In genomic region chr2:138956116-138956515, GRCh38 we compare ENCODE assay signal across 15 cellular contexts.
"Had no signal": no experiment of that assay in that cellular context is flagged by ENCODE, and none has a peak within 500 bp of the region (broad histone marks: within the 10 kb centered on the region; RNA-seq: fewer than 3 reads in every experiment).

No MANE protein-coding gene starts in this region.

- H3K36me3 ChIP-seq: breast epithelium, left ventricle myocardium inferior, thyroid gland had no signal

- H3K27me3 ChIP-seq: breast epithelium, hepatocyte, thyroid gland had no signal

- H3K27ac Mint-ChIP-seq: activated naive CD8-positive, alpha-beta T cell treated with anti-CD3 and anti-CD28 coated beads, Interleukin-2, amount 10 ng/mL, durations not matched to agents 7 days and 5 days; naive thymus-derived CD8-positive, alpha-beta T cell; stimulated activated naive B cell treated with anti-CD40 and anti-IgM and Interleukin-4, amounts not matched to agents 10 μg/mL and 1 μg/mL and 100 μg/mL, for 72 hours had no signal

- H3K4me1 ChIP-seq: breast epithelium, left ventricle myocardium inferior, thyroid gland had no signal

- H3K9me3 ChIP-seq: breast epithelium, mucosa of descending colon, thyroid gland had no signal

- ATAC-seq: mucosa of descending colon; naive thymus-derived CD8-positive, alpha-beta T cell; stimulated activated naive B cell treated with anti-CD40 and anti-IgM and Interleukin-4, amounts not matched to agents 10 μg/mL and 1 μg/mL and 100 μg/mL, for 72 hours had no signal

- H3K4me3 Mint-ChIP-seq: activated naive CD8-positive, alpha-beta T cell treated with anti-CD3 and anti-CD28 coated beads, Interleukin-2, amount 10 ng/mL, durations not matched to agents 7 days and 5 days; naive thymus-derived CD8-positive, alpha-beta T cell; stimulated activated naive B cell treated with anti-CD40 and anti-IgM and Interleukin-4, amounts not matched to agents 10 μg/mL and 1 μg/mL and 100 μg/mL, for 72 hours had no signal

- H3K27ac ChIP-seq: breast epithelium, hepatocyte, left ventricle myocardium inferior, skin epidermis, thyroid gland had no signal

- H2AFZ ChIP-seq: hepatocyte had no signal

- H3K36me3 Mint-ChIP-seq: activated naive CD8-positive, alpha-beta T cell treated with anti-CD3 and anti-CD28 coated beads, Interleukin-2, amount 10 ng/mL, durations not matched to agents 7 days and 5 days; stimulated activated naive B cell treated with anti-CD40 and anti-IgM and Interleukin-4, amounts not matched to agents 10 μg/mL and 1 μg/mL and 100 μg/mL, for 72 hours had no signal

- H3K4me2 ChIP-seq: hepatocyte had no signal

- H3K4me1 Mint-ChIP-seq: activated naive CD8-positive, alpha-beta T cell treated with anti-CD3 and anti-CD28 coated beads, Interleukin-2, amount 10 ng/mL, durations not matched to agents 7 days and 5 days; naive thymus-derived CD8-positive, alpha-beta T cell; stimulated activated naive B cell treated with anti-CD40 and anti-IgM and Interleukin-4, amounts not matched to agents 10 μg/mL and 1 μg/mL and 100 μg/mL, for 72 hours had no signal

- H3K79me2 ChIP-seq: hepatocyte had no signal

- H3K27me3 Mint-ChIP-seq: activated naive CD8-positive, alpha-beta T cell treated with anti-CD3 and anti-CD28 coated beads, Interleukin-2, amount 10 ng/mL, durations not matched to agents 7 days and 5 days; naive thymus-derived CD8-positive, alpha-beta T cell; stimulated activated naive B cell treated with anti-CD40 and anti-IgM and Interleukin-4, amounts not matched to agents 10 μg/mL and 1 μg/mL and 100 μg/mL, for 72 hours had no signal

- H3K4me3 ChIP-seq: breast epithelium, hepatocyte, left ventricle myocardium inferior, mucosa of descending colon, skin epidermis, thyroid gland had no signal

- DNase-seq: activated CD4-positive, CD25-positive, alpha-beta regulatory T cell treated with anti-CD3 and anti-CD28 coated beads, Interleukin-2, amount 50 U/mL, for 72 hours; activated naive CD4-positive, alpha-beta T cell; activated naive CD8-positive, alpha-beta T cell treated with anti-CD3 and anti-CD28 coated beads, Interleukin-2, amount 10 ng/mL, durations not matched to agents 7 days and 5 days; kidney; left ventricle myocardium inferior; mucosa of descending colon; naive thymus-derived CD8-positive, alpha-beta T cell; stimulated activated CD4-positive, alpha-beta T cell treated with anti-CD3 and anti-CD28 coated beads, Interleukin-15, amount 100 ng/mL, for 24 hours; stimulated activated CD4-positive, alpha-beta T cell treated with anti-CD3 and anti-CD28 coated beads, Interleukin-4, amount 100 ng/mL, for 1 hour; stimulated activated naive B cell treated with anti-CD40 and anti-IgM and Interleukin-4, amounts not matched to agents 10 μg/mL and 1 μg/mL and 100 μg/mL, for 72 hours; T1000; thyroid gland had no signal
